8 cellular contexts compared by ENCODE assay signal in genomic region chr2:43220982-43221659, GRCh38. TPM values are rescaled to one million over a fixed set of nuclear protein-coding genes. Genes with fewer than 3 reads are reported as not detected.
DNase-seq lines count a peak whose midpoint lies in the region; ATAC-seq and TF ChIP-seq lines count a peak whose summit lies in the region.

No MANE protein-coding gene starts in this region.

- H3K36me3 ChIP-seq in CD4-positive, alpha-beta memory T cell (ENCODE audit: insufficient read depth, low read length): peaks cover 34% of the 10 kb centered on the region
- H3K36me3 ChIP-seq in KOPT-K1 (ENCODE audit: insufficient read depth, low read length) (peaks cover 45% of the 10 kb centered on the region), endodermal cell (ENCODE audit: control insufficient read depth, insufficient read depth, low read length) (peaks cover 18% of the 10 kb centered on the region), upper lobe of right lung (peaks cover 43% of the 10 kb centered on the region)

- ATAC-seq in WTC11: no peak
- ATAC-seq in upper lobe of right lung: no peak

- peak overlapping the region; percentile 93 to 100 (median 98) for H3K27ac Mint-ChIP-seq in CD4-positive, alpha-beta memory T cell
- H3K27ac Mint-ChIP-seq in WTC11 (peak overlapping the region; percentile 99), endodermal cell (peak overlapping the region; percentile 94)

- peaks cover 0 to 40% (median 4%) of the 10 kb centered on the region in 8 donors for H3K9me3 Mint-ChIP-seq in CD4-positive, alpha-beta memory T cell
- H3K9me3 Mint-ChIP-seq in WTC11 (no peaks in the 10 kb centered on the region), endodermal cell (no peaks in the 10 kb centered on the region)

- H3K4me1 ChIP-seq in CD4-positive, alpha-beta memory T cell (ENCODE audit: insufficient read depth, low read length): peaks cover 53% of the 10 kb centered on the region
- peaks cover 30% of the 10 kb centered on the region for H3K4me1 ChIP-seq in endodermal cell (ENCODE audit: control insufficient read depth, insufficient read depth, low read length)
- H3K4me1 ChIP-seq in upper lobe of right lung: peaks cover 52% of the 10 kb centered on the region

- H3K27ac ChIP-seq in CD4-positive, alpha-beta memory T cell (ENCODE audit: low read depth, low read length): peak overlapping the region; percentile 90
- H3K27ac ChIP-seq in KOPT-K1 (ENCODE audit: low read depth, low read length, poor library complexity, severe bottlenecking) (peak overlapping the region; percentile 99), endodermal cell (ENCODE audit: low read depth, low read length) (peak overlapping the region; percentile 90), upper lobe of right lung (peak overlapping the region; percentile 98)

- peaks cover 28 to 56% (median 38%) of the 10 kb centered on the region in 4 donors for H3K4me1 Mint-ChIP-seq in CD4-positive, alpha-beta memory T cell
- H3K4me1 Mint-ChIP-seq in WTC11 (peaks cover 63% of the 10 kb centered on the region), endodermal cell (peaks cover 60% of the 10 kb centered on the region)

- intact Hi-C loops in CD4-positive, alpha-beta memory T cell (cut with micrococcal nuclease): loop anchor here (1.0 kb wide), 1 partner anchor 8 kb away; no protein-coding TSS in a partner anchor
- intact Hi-C loops in upper lobe of right lung (cut with DNase I): loop anchor here (10.0 kb wide), 2 partner anchors 86 to 246 kb away; no protein-coding TSS in a partner anchor

- no peaks in the 10 kb centered on the region for H3K9me3 ChIP-seq in CD4-positive, alpha-beta memory T cell (ENCODE audit: control insufficient read depth in 1 of 2, low read length in 2 of 2)
- H3K9me3 ChIP-seq in KOPT-K1 (ENCODE audit: insufficient read depth, low read length, poor library complexity, severe bottlenecking): no peaks in the 10 kb centered on the region
- H3K9me3 ChIP-seq in endodermal cell (ENCODE audit: control insufficient read depth, low read length): no peaks in the 10 kb centered on the region
- no peaks in the 10 kb centered on the region for H3K9me3 ChIP-seq in upper lobe of right lung

- peak; percentile 38 to 81 (median 49) for DNase-seq in CD4-positive, alpha-beta memory T cell
- DNase-seq in WTC11 (ENCODE audit: low spot score) (peak; percentile 62), endodermal cell (peak; percentile 86), mucosa of gallbladder (ENCODE audit: low spot score) (peak; percentile 48), upper lobe of right lung (peak; percentile 76), HEK293T (ENCODE audit: extremely low spot score) (no peak), middle frontal gyrus (ENCODE audit: extremely low spot score, low spot score) (no peak)

- no peak for TF ChIP-seq CTCF in WTC11 (IDR thresholded peaks at IDR 0.05)
- TF ChIP-seq CTCF in endodermal cell (conservative IDR thresholded peaks at IDR 0.05): no peak
- no peak for TF ChIP-seq CTCF in upper lobe of right lung (IDR thresholded peaks at IDR 0.05)

- no peak overlapping the region for H3K9ac ChIP-seq in endodermal cell (ENCODE audit: extremely low read depth, low read length, poor library complexity, severe bottlenecking)

- peak overlapping the region; percentile 80 to 98 (median 96) for H3K4me3 Mint-ChIP-seq in CD4-positive, alpha-beta memory T cell
- H3K4me3 Mint-ChIP-seq in WTC11 (peak overlapping the region; percentile 74), endodermal cell (peak overlapping the region; percentile 87)

- peaks cover 45 to 53% of the 10 kb centered on the region in 2 donors for H3K36me3 Mint-ChIP-seq in CD4-positive, alpha-beta memory T cell
- H3K36me3 Mint-ChIP-seq in WTC11 (peaks cover 15% of the 10 kb centered on the region), endodermal cell (ENCODE audit: low read depth) (peaks cover 18% of the 10 kb centered on the region)

- H3K27me3 ChIP-seq in CD4-positive, alpha-beta memory T cell (ENCODE audit: insufficient read depth, low read length): no peaks in the 10 kb centered on the region
- no peaks in the 10 kb centered on the region for H3K27me3 ChIP-seq in endodermal cell (ENCODE audit: control insufficient read depth, insufficient read depth, low read length, poor library complexity, severe bottlenecking)
- no peaks in the 10 kb centered on the region for H3K27me3 ChIP-seq in upper lobe of right lung

- WGBS in endodermal cell (ENCODE audit: insufficient coverage in 1 of 2, insufficient read length in 1 of 2), 2 experiments: 27 to 36% methylated on average over 10 to 16 of the region's 16 CpGs

- CTCF ChIA-PET in CD4-positive, alpha-beta memory T cell (lab: Charles Lee; ENCODE audit: partially characterized antibody): interaction anchor here (1.1 to 14.9 kb wide), 9 partner anchors 8 to 275 kb away, joined by 3 to 319 read pairs (median 14); no protein-coding TSS in a partner anchor
- CTCF ChIA-PET in WTC11 (lab: Charles Lee) (interaction anchor here (0.8 to 3.3 kb wide), 17 partner anchors 8 to 393 kb away, joined by 3 to 16 read pairs (median 4); no protein-coding TSS in a partner anchor), HEK293T (lab: Yijun Ruan, JAX) (interaction anchor here (0.6 to 2.4 kb wide), 3 partner anchors 50 to 197 kb away, joined by 3 to 10 read pairs (median 4); no protein-coding TSS in a partner anchor)

- POLR2A ChIA-PET in CD4-positive, alpha-beta memory T cell (lab: Charles Lee; ENCODE audit: partially characterized antibody): interaction anchor here (0.7 to 46.5 kb wide), 14 partner anchors 0 to 1115 kb away, joined by 3 to 6960 read pairs (median 6); partner anchors contain the start of gene ZFP36L2
- POLR2A ChIA-PET in WTC11 (lab: Charles Lee) (interaction anchor here (0.8 to 1.3 kb wide), 4 partner anchors 30 to 47 kb away, joined by 3 to 10 read pairs (median 4); no protein-coding TSS in a partner anchor), HEK293T (lab: Yijun Ruan, JAX) (interaction anchor here (0.9 to 1.8 kb wide), 5 partner anchors 14 to 50 kb away, joined by 3 to 8 read pairs (median 4); no protein-coding TSS in a partner anchor)

- H3K27me3 Mint-ChIP-seq in CD4-positive, alpha-beta memory T cell: peaks cover 0 to 5% of the 10 kb centered on the region in 2 donors
- H3K27me3 Mint-ChIP-seq in WTC11 (ENCODE audit: low read depth): no peaks in the 10 kb centered on the region
- no peaks in the 10 kb centered on the region for H3K27me3 Mint-ChIP-seq in endodermal cell (ENCODE audit: insufficient read depth)

- H3K4me3 ChIP-seq in CD4-positive, alpha-beta memory T cell (ENCODE audit: low read length in 2 of 2): peak overlapping the region; percentile 84 to 92
- H3K4me3 ChIP-seq in endodermal cell (ENCODE audit: low read length): peak overlapping the region; percentile 80
- H3K4me3 ChIP-seq in upper lobe of right lung: peak overlapping the region; percentile 82

TF ChIP-seq in WTC11, 78 proteins besides CTCF, POLR2A, EP300 and RAD21:
- TF ChIP-seq RELA (CRISPR knock-in tag; IDR thresholded peaks at IDR 0.05; ENCODE audit: borderline replicate concordance): no peak
- no peak for TF ChIP-seq SOX15 (CRISPR knock-in tag; IDR thresholded peaks at IDR 0.05)
- TF ChIP-seq ESRRA (CRISPR knock-in tag; IDR thresholded peaks at IDR 0.05; ENCODE audit: borderline replicate concordance): no peak
- TF ChIP-seq GABPB1 (CRISPR knock-in tag; IDR thresholded peaks at IDR 0.05): 0 out of 2 replicates have a peak, but pooled peaks have one; percentile 17
- TF ChIP-seq NFYB (CRISPR knock-in tag; conservative IDR thresholded peaks at IDR 0.05; ENCODE audit: low read depth): no peak
- TF ChIP-seq TP53 (CRISPR knock-in tag; IDR thresholded peaks at IDR 0.05): no peak
TF ChIP-seq in WTC11: peak in this region for 1.

TF ChIP-seq in HEK293T, 16 proteins besides CTCF, POLR2A, EP300 and RAD21:
- TF ChIP-seq FOXK2 (IDR thresholded peaks at IDR 0.05) (no peak), HDGF (IDR thresholded peaks at IDR 0.05; ENCODE audit: borderline replicate concordance) (no peak), ARNT (IDR thresholded peaks at IDR 0.05) (no peak), CTBP1 (IDR thresholded peaks at IDR 0.05; ENCODE audit: borderline replicate concordance) (no peak), FOXM1 (IDR thresholded peaks at IDR 0.05; ENCODE audit: borderline replicate concordance) (no peak), ELF4 (IDR thresholded peaks at IDR 0.05) (no peak), FOXA1 (IDR thresholded peaks at IDR 0.05) (no peak)

RNA-seq across cellular contexts. Expression of gene ZFP36L2, which starts 5.3 kb away (rescaled TPM):
- total RNA-seq in CD4-positive, alpha-beta memory T cell: 100 to 1,000 TPM; 456 to 464 TPM
- 100 to 1,000 TPM; 271 to 523 TPM for polyA plus RNA-seq in CD4-positive, alpha-beta memory T cell
- total RNA-seq in WTC11 (2021) (50.4 to 63.4 TPM (median 61.6 TPM) in 3 replicates), endodermal cell (100 to 1,000 TPM in 1 of 2 donors, 10 to 100 TPM in 1; 77.1 to 114 TPM), mucosa of gallbladder (209 TPM), upper lobe of right lung (139 TPM)
- polyA plus RNA-seq in endodermal cell (2013, experiment 1 of 2): 59.2 TPM
- 48.7 TPM for polyA plus RNA-seq in endodermal cell (2013, experiment 2 of 2)

Comparison
In these comparisons a context has a peak if more than half of its experiments do, and no peak if none do; other contexts are left out.
1. DNase-seq: peak in CD4-positive, alpha-beta memory T cell (5 of 5), WTC11 (single experiment), endodermal cell (single experiment), mucosa of gallbladder (single experiment) and upper lobe of right lung (single experiment); none in HEK293T (single experiment) and middle frontal gyrus (single experiment).
2. Peak in every context shown above with its lines, with median percentiles within 50 percentile points of each other: H3K27ac ChIP-seq, H3K4me3 ChIP-seq, H3K27ac Mint-ChIP-seq and H3K4me3 Mint-ChIP-seq.